8 cellular contexts compared by ENCODE assay signal in the genomic region with DNA sequence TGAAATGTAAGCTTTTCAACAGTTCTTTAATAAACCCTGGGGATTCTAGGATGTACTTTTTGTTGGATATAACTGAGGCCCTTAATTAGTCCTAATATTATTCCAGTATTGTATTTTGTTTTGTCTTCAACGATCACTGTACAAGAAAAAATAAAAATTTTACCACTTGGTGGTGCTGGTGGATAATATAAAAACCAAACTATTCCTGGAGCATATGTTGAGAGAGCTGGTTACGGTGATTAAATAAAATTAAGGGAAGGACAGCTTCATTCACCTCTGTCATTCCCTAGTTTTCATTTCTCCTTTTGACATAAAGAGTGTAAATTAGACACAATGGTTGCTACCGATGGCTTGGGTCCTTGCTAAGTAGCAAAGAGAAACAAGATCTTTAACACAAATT.
A peak's percentile ranks its signal among the peaks of the same experiment; 100 is the strongest.
DNase-seq lines count a peak whose midpoint lies in the region; ATAC-seq and TF ChIP-seq lines count a peak whose summit lies in the region.

No MANE protein-coding gene starts in this region.

- H3K27me3 Mint-ChIP-seq in mesothelial cell of epicardium (ENCODE audit: low read depth) = peaks cover 8% of the 10 kb centered on the region

- H3K9me3 Mint-ChIP-seq in mesothelial cell of epicardium = no peaks in the 10 kb centered on the region

- H3K4me1 Mint-ChIP-seq in mesothelial cell of epicardium = peaks cover 2% of the 10 kb centered on the region

- ATAC-seq in HG03439 (IDR thresholded peaks at IDR 0.05; ENCODE audit: unreplicated experiment) (no peak), GM19035 (IDR thresholded peaks at IDR 0.05; ENCODE audit: unreplicated experiment) (no peak)

- no peak overlapping the region for H3K4me3 Mint-ChIP-seq in mesothelial cell of epicardium

- peak; percentile 47 for TF ChIP-seq CTCF in mesothelial cell of epicardium (IDR thresholded peaks at IDR 0.05; ENCODE audit: unreplicated experiment)

- peak; percentile 11 for DNase-seq in G401 (ENCODE audit: low spot score)
- peak; percentile 66 for DNase-seq in NCI-H1417 treated with DMSO at 0.1 percent for 48 hours (lab: John Stamatoyannopoulos, UW)
- DNase-seq in SW480 (ENCODE audit: low spot score) = peak; percentile 34
- no peak for DNase-seq in mesothelial cell of epicardium (ENCODE audit: low spot score in 2 of 2, unreplicated experiment in 2 of 2)
- no peak for DNase-seq in stimulated activated CD4-positive, alpha-beta T cell treated with anti-CD3 and anti-CD28 coated beads, Interleukin-12 subunit alpha, Interleukin-12 subunit beta, amount 100 ng/mL, for 4 hours
- no peak for DNase-seq in kidney glomerular epithelial cell (lab: John Stamatoyannopoulos, UW)

- in situ Hi-C loops in G401 (cut with HindIII; ENCODE audit: low sequenced_read_pairs) = no loop called here

- no peak overlapping the region for H3K27ac Mint-ChIP-seq in mesothelial cell of epicardium

- no peaks in the 10 kb centered on the region for H3K36me3 Mint-ChIP-seq in mesothelial cell of epicardium

Comparison
In these comparisons a context has a peak if more than half of its experiments do, and no peak if none do; other contexts are left out.
1. DNase-seq: peak in G401 (single experiment), NCI-H1417 treated with DMSO at 0.1 percent for 48 hours (single experiment) and SW480 (single experiment); none in mesothelial cell of epicardium (0 of 2), stimulated activated CD4-positive, alpha-beta T cell treated with anti-CD3 and anti-CD28 coated beads, Interleukin-12 subunit alpha, Interleukin-12 subunit beta, amount 100 ng/mL, for 4 hours (single experiment) and kidney glomerular epithelial cell (single experiment).